1 cellular context compared by ENCODE assay signal in the genomic region with DNA sequence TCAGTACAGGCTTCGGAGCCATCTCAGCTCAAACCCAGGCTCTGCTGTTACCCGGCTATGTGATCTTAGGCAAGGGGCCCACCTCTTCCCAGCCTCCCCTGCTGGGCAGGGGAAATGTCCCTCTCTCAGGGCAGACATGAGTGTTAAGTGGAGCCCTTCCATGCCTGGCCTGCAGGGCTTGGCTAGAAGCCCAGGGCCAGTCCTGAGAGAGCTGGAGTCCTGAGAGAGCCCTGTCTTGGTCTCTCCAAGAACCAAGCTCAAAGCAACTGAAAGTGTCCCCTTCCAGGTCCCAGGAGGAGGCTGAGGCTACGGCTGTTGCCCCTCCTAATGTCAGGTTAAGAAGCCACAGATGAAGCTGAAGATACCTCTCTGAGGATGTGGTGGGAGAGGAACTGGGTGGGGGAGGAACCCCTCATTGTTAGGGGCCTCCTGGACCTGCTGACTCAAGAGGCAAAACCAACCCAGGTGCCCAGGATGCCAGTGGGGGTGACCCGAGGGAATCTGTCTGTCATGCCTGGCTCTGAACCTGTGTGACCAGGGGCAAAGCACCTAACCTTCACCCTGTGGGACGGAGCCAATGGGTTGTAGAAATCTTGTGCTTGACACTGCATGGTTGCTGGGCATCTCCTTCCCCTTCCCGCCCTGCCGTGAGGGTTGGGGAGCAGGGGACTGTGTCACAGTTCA.
TF ChIP-seq lines count a peak whose summit lies in the region.

No MANE protein-coding gene starts in this region.

TF ChIP-seq in HCT116, 20 proteins besides CTCF, POLR2A, EP300 and RAD21:
- TF ChIP-seq, protein P1, sequence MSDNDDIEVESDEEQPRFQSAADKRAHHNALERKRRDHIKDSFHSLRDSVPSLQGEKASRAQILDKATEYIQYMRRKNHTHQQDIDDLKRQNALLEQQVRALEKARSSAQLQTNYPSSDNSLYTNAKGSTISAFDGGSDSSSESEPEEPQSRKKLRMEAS (IDR thresholded peaks at IDR 0.05): no peak
- TF ChIP-seq YY1 (IDR thresholded peaks at IDR 0.05; ENCODE audit: extremely low read depth, insufficient replicate concordance, low read depth, low read length) (no peak), ZFX (IDR thresholded peaks at IDR 0.05) (no peak), EGR1 (IDR thresholded peaks at IDR 0.05; ENCODE audit: low read depth) (no peak), TCF7L2 (IDR thresholded peaks at IDR 0.05; ENCODE audit: borderline replicate concordance, extremely low read depth, insufficient read depth, insufficient read length) (no peak), CEBPB (IDR thresholded peaks at IDR 0.05; ENCODE audit: low read depth) (no peak), SIN3A (IDR thresholded peaks at IDR 0.05; ENCODE audit: low read depth) (no peak), EZH2 (IDR thresholded peaks at IDR 0.05) (no peak), ELF1 (IDR thresholded peaks at IDR 0.05; ENCODE audit: borderline replicate concordance, low read depth) (no peak), FOSL1 (IDR thresholded peaks at IDR 0.05; ENCODE audit: low read depth) (no peak), ZNF274 (IDR thresholded peaks at IDR 0.05; ENCODE audit: low read depth, low read length) (no peak), SRF (IDR thresholded peaks at IDR 0.05; ENCODE audit: low read depth) (no peak), CBX3 (IDR thresholded peaks at IDR 0.05; ENCODE audit: low read depth) (no peak), EZH2phosphoT487 (IDR thresholded peaks at IDR 0.05; ENCODE audit: borderline replicate concordance) (no peak), POLR2AphosphoS5 (IDR thresholded peaks at IDR 0.05; ENCODE audit: low read depth, low read length) (no peak)
- TF ChIP-seq, protein P2, sequence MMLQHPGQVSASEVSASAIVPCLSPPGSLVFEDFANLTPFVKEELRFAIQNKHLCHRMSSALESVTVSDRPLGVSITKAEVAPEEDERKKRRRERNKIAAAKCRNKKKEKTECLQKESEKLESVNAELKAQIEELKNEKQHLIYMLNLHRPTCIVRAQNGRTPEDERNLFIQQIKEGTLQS (IDR thresholded peaks at IDR 0.05): no peak
- TF ChIP-seq, protein P3, sequence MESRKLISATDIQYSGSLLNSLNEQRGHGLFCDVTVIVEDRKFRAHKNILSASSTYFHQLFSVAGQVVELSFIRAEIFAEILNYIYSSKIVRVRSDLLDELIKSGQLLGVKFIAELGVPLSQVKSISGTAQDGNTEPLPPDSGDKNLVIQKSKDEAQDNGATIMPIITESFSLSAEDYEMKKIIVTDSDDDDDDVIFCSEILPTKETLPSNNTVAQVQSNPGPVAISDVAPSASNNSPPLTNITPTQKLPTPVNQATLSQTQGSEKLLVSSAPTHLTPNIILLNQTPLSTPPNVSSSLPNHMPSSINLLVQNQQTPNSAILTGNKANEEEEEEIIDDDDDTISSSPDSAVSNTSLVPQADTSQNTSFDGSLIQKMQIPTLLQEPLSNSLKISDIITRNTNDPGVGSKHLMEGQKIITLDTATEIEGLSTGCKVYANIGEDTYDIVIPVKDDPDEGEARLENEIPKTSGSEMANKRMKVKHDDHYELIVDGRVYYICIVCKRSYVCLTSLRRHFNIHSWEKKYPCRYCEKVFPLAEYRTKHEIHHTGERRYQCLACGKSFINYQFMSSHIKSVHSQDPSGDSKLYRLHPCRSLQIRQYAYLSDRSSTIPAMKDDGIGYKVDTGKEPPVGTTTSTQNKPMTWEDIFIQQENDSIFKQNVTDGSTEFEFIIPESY (IDR thresholded peaks at IDR 0.05; ENCODE audit: extremely low read depth, insufficient replicate concordance, low read length): no peak
- TF ChIP-seq, protein P4, sequence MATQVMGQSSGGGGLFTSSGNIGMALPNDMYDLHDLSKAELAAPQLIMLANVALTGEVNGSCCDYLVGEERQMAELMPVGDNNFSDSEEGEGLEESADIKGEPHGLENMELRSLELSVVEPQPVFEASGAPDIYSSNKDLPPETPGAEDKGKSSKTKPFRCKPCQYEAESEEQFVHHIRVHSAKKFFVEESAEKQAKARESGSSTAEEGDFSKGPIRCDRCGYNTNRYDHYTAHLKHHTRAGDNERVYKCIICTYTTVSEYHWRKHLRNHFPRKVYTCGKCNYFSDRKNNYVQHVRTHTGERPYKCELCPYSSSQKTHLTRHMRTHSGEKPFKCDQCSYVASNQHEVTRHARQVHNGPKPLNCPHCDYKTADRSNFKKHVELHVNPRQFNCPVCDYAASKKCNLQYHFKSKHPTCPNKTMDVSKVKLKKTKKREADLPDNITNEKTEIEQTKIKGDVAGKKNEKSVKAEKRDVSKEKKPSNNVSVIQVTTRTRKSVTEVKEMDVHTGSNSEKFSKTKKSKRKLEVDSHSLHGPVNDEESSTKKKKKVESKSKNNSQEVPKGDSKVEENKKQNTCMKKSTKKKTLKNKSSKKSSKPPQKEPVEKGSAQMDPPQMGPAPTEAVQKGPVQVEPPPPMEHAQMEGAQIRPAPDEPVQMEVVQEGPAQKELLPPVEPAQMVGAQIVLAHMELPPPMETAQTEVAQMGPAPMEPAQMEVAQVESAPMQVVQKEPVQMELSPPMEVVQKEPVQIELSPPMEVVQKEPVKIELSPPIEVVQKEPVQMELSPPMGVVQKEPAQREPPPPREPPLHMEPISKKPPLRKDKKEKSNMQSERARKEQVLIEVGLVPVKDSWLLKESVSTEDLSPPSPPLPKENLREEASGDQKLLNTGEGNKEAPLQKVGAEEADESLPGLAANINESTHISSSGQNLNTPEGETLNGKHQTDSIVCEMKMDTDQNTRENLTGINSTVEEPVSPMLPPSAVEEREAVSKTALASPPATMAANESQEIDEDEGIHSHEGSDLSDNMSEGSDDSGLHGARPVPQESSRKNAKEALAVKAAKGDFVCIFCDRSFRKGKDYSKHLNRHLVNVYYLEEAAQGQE (IDR thresholded peaks at IDR 0.05; ENCODE audit: low read depth): no peak
